Comparison of ENCODE assay signal across 25 cellular contexts in genomic region chr16:25855818-25856217, GRCh38.
A peak's percentile ranks its signal among the peaks of the same experiment; 100 is the strongest.
DNase-seq lines count a peak whose midpoint lies in the region; ATAC-seq, FAIRE-seq and TF ChIP-seq lines count a peak whose summit lies in the region.
"Had no signal": no experiment of that assay in that cellular context is flagged by ENCODE, and none has a peak within 500 bp of the region (broad histone marks: within the 10 kb centered on the region; RNA-seq: fewer than 3 reads in every experiment).

No MANE protein-coding gene starts in this region.

- no peak overlapping the region for H3T11ph ChIP-seq in H9 (ENCODE audit: low read length)

- H2BK120ac ChIP-seq in H9 (ENCODE audit: low read depth, low read length, poor library complexity, severe bottlenecking), result no peak overlapping the region
- no peak overlapping the region for H2BK120ac ChIP-seq in H1 (replicated peaks; ENCODE audit: low read depth, low read length)
- peak overlapping the region; percentile 51 for H2BK120ac ChIP-seq in mesendoderm (ENCODE audit: low read depth, low read length)

- H2AK5ac ChIP-seq in H9 (ENCODE audit: insufficient read length, low read length) (no peak overlapping the region), H1 (ENCODE audit: low read depth, low read length) (no peak overlapping the region; the same call in 1 of the 2 replicates), mesendoderm (ENCODE audit: low read length) (peak overlapping the region; percentile 98)

- no CpG with 5 or more reads among the region's 2 CpGs for WGBS in H9 (ENCODE audit: extremely low coverage, insufficient read length, low lambda C conversion rate)
- 9% methylated on average over 2 of the region's 2 CpGs; no CpG with 5 or more reads in 1 of the 2 experiments for WGBS in H1 (ENCODE audit: extremely low coverage in 1 of 2, insufficient coverage in 1 of 2, insufficient read length in 1 of 2, insufficient replicate concordance in 2 of 2, low coverage in 1 of 2, low lambda C conversion rate in 2 of 2, missing lambda C conversion rate in 1 of 2), 2 experiments
- WGBS in iPS DF 6.9 (ENCODE audit: insufficient coverage, insufficient read length), result no CpG with 5 or more reads among the region's 2 CpGs
- WGBS in mesendoderm (ENCODE audit: extremely low coverage, insufficient coverage, low lambda C conversion rate), result no CpG with 5 or more reads among the region's 2 CpGs

- no peak overlapping the region for H2AFZ ChIP-seq in H9 (ENCODE audit: low read length)
- no peak overlapping the region for H2AFZ ChIP-seq in H1 (ENCODE audit: low read length)

- H3K27ac ChIP-seq in H9 (ENCODE audit: insufficient read length, low read depth, low read length) (peak overlapping the region; percentile 92), H1 (ENCODE audit: low read depth, low read length) (peak overlapping the region; percentile 70; the same call in 1 of the 2 replicates), iPS DF 6.9 (ENCODE audit: low read length) (no peak overlapping the region), mesendoderm (ENCODE audit: low read depth, low read length) (peak overlapping the region; percentile 93)
- H3K27ac ChIP-seq: BLaER1, RWPE1 had no signal

- H3K4ac ChIP-seq in H9 (ENCODE audit: low read depth, low read length), result no peak overlapping the region
- no peak overlapping the region for H3K4ac ChIP-seq in H1 (replicated peaks; ENCODE audit: insufficient read length, low read depth, low read length)
- peak overlapping the region; percentile 72 for H3K4ac ChIP-seq in mesendoderm (ENCODE audit: low read depth, low read length)

- no peak overlapping the region for H4K8ac ChIP-seq in H9 (replicated peaks; ENCODE audit: insufficient read length, low read depth, low read length)
- no peak overlapping the region for H4K8ac ChIP-seq in H1 (ENCODE audit: extremely low read depth, insufficient read depth, low read length)
- no peak overlapping the region for H4K8ac ChIP-seq in mesendoderm (ENCODE audit: low read depth, low read length)

- H3K18ac ChIP-seq in H9 (ENCODE audit: insufficient read length, low read depth, low read length) (no peak overlapping the region), H1 (ENCODE audit: extremely low read depth, low read length) (peak overlapping the region; percentile 75; the same call in 1 of the 2 replicates), mesendoderm (ENCODE audit: low read length) (peak overlapping the region; percentile 76)

- DNase-seq in H9, result peak; percentile 73
- peak in 1 of 2 experiments; percentile 50 for DNase-seq in H1 (ENCODE audit: low read depth in 1 of 2, low spot score in 2 of 2)
- peak; percentile 72 for DNase-seq in iPS DF 6.9 (ENCODE audit: low read depth, low spot score)
- peak; percentile 94 for DNase-seq in mesendoderm
- no peak for DNase-seq in stimulated activated naive B cell treated with anti-CD40 and anti-IgM and Interleukin-4, amounts not matched to agents 10 μg/mL and 1 μg/mL and 100 μg/mL, for 72 hours
- DNase-seq in SKM-1 treated with dmso at 0.1 percent for 144 hours (lab: John Stamatoyannopoulos, UW; ENCODE audit: unreplicated experiment), result no peak
- no peak for DNase-seq in endothelial cell (ENCODE audit: low spot score)
- DNase-seq: CD4-positive, CD25-positive, alpha-beta regulatory T cell; GDM1; GOT3; IMR-90; KG1; MG63; NCI-H1105 treated with DMSO at 0.1 percent for 48 hours; NCI-H146; NCI-H2081; NCI-H2227 treated with DMSO at 0.1 percent for 48 hours; NCI-H526 treated with DMSO at 0.1 percent for 48 hours; SHP77 had no signal

- TF ChIP-seq POLR2A in H1 (IDR thresholded peaks at IDR 0.05; ENCODE audit: control extremely low read depth in 1 of 2, low read depth in 2 of 2, low read length in 2 of 2), result no peak

- H3K27me3 ChIP-seq in H9 (ENCODE audit: insufficient read depth, low read length) (no peaks in the 10 kb centered on the region), H1 (replicated peaks in 1 of 4; ENCODE audit: control insufficient read depth in 3 of 4, extremely low read depth in 1 of 4, insufficient read depth in 3 of 4, low read length in 3 of 4) (no peaks in the 10 kb centered on the region), iPS DF 6.9 (ENCODE audit: control insufficient read depth, insufficient read depth, low read length) (no peaks in the 10 kb centered on the region), mesendoderm (ENCODE audit: insufficient read depth, low read length, poor library complexity) (no peaks in the 10 kb centered on the region)
- H3K27me3 ChIP-seq: BLaER1, MG63 had no signal

- H3K4me3 ChIP-seq in H1 (ENCODE audit: extremely low read depth in 1 of 4, insufficient read depth in 2 of 4, low read depth in 3 of 4, low read length in 4 of 4) (peak overlapping the region in 1 of 4 experiments; percentile 50; a peak in 4 of 8 replicates), iPS DF 6.9 (ENCODE audit: low read length) (no peak overlapping the region), mesendoderm (ENCODE audit: low read length) (no peak overlapping the region)
- H3K4me3 ChIP-seq: BLaER1, GM12878, MG63 had no signal

- peak in 1 of 2 experiments; percentile 68; a peak in 1 of 3 replicates for TF ChIP-seq EP300 in H1 (IDR thresholded peaks at IDR 0.05; ENCODE audit: borderline replicate concordance in 1 of 2, low read depth in 2 of 2, low read length in 2 of 2)

- H2BK12ac ChIP-seq in H9 (ENCODE audit: insufficient read length, low read depth, low read length) (peak overlapping the region; percentile 57), H1 (ENCODE audit: low read depth, low read length) (peak overlapping the region; percentile 88; the same call in 1 of the 2 replicates)

- FAIRE-seq in H1 (lab: Jason Lieb, UNC), result peak; percentile 96
- FAIRE-seq: A204.1, GM12878 had no signal

- H3K4me3 Mint-ChIP-seq in H9 (peak overlapping the region; percentile 31 to 32; a peak in 3 of 5 replicates), endothelial cell (ENCODE audit: unreplicated experiment) (no peak overlapping the region)
- no peak overlapping the region for H3K4me3 Mint-ChIP-seq in stimulated activated naive B cell treated with anti-CD40 and anti-IgM and Interleukin-4, amounts not matched to agents 10 μg/mL and 1 μg/mL and 100 μg/mL, for 72 hours
- no peak overlapping the region for H3K4me3 Mint-ChIP-seq in stimulated activated memory B cell treated with anti-CD40 and anti-IgM and Interleukin-4, amounts not matched to agents 10 μg/mL and 1 μg/mL and 100 μg/mL, for 72 hours
- H3K4me3 Mint-ChIP-seq: CD4-positive, CD25-positive, alpha-beta regulatory T cell had no signal

- H4K20me1 ChIP-seq in H9 (ENCODE audit: control insufficient read depth, insufficient read depth, insufficient read length) (no peaks in the 10 kb centered on the region), H1 (replicated peaks in 1 of 2; ENCODE audit: control insufficient read depth in 1 of 2, insufficient read depth in 2 of 2, low read length in 2 of 2) (no peaks in the 10 kb centered on the region)
- H4K20me1 ChIP-seq: BLaER1 had no signal

- H3K23ac ChIP-seq in H9 (ENCODE audit: insufficient read length, low read depth, low read length), result no peak overlapping the region
- H3K23ac ChIP-seq in H1 (ENCODE audit: insufficient read length), result no peak overlapping the region
- no peak overlapping the region for H3K23ac ChIP-seq in mesendoderm (ENCODE audit: low read length)

- H3K27me3 Mint-ChIP-seq in H9 (ENCODE audit: low read depth) (no peaks in the 10 kb centered on the region), endothelial cell (ENCODE audit: unreplicated experiment) (no peaks in the 10 kb centered on the region)
- peaks cover 31 to 33% of the 10 kb centered on the region in 2 donors for H3K27me3 Mint-ChIP-seq in stimulated activated naive B cell treated with anti-CD40 and anti-IgM and Interleukin-4, amounts not matched to agents 10 μg/mL and 1 μg/mL and 100 μg/mL, for 72 hours
- peaks cover 38% of the 10 kb centered on the region for H3K27me3 Mint-ChIP-seq in stimulated activated memory B cell treated with anti-CD40 and anti-IgM and Interleukin-4, amounts not matched to agents 10 μg/mL and 1 μg/mL and 100 μg/mL, for 72 hours

- peaks cover 0 to 8% (median 0%) of the 10 kb centered on the region in 3 experiments; a peak in 1 of 7 replicates for H3K36me3 Mint-ChIP-seq in H9 (ENCODE audit: insufficient read depth in 1 of 3, low read depth in 3 of 3)
- no peaks in the 10 kb centered on the region for H3K36me3 Mint-ChIP-seq in stimulated activated naive B cell treated with anti-CD40 and anti-IgM and Interleukin-4, amounts not matched to agents 10 μg/mL and 1 μg/mL and 100 μg/mL, for 72 hours
- H3K36me3 Mint-ChIP-seq in stimulated activated memory B cell treated with anti-CD40 and anti-IgM and Interleukin-4, amounts not matched to agents 10 μg/mL and 1 μg/mL and 100 μg/mL, for 72 hours, result no peaks in the 10 kb centered on the region
- H3K36me3 Mint-ChIP-seq in endothelial cell (ENCODE audit: low read depth, unreplicated experiment), result peaks cover 3% of the 10 kb centered on the region
- H3K36me3 Mint-ChIP-seq: CD4-positive, CD25-positive, alpha-beta regulatory T cell had no signal

- H2BK15ac ChIP-seq in H9 (ENCODE audit: low read depth, low read length) (no peak overlapping the region), H1 (ENCODE audit: low read length) (no peak overlapping the region), mesendoderm (replicated peaks; ENCODE audit: low read depth) (no peak overlapping the region)

- TF ChIP-seq CTCF in H9 (conservative IDR thresholded peaks at IDR 0.05), result peak; percentile 25; the same call in 2 of the 3 replicates
- TF ChIP-seq CTCF in H1 (IDR thresholded peaks at IDR 0.05; ENCODE audit: control extremely low read depth in 1 of 3, insufficient read depth in 1 of 3, low read depth in 1 of 3, low read length in 3 of 3), result no peak
- no peak for TF ChIP-seq CTCF in endothelial cell (IDR thresholded peaks at IDR 0.05; ENCODE audit: unreplicated experiment)

- H3K4me1 Mint-ChIP-seq in H9 (peaks cover 51 to 56% of the 10 kb centered on the region in 2 experiments), endothelial cell (ENCODE audit: unreplicated experiment) (peaks cover 5% of the 10 kb centered on the region)
- H3K4me1 Mint-ChIP-seq in stimulated activated naive B cell treated with anti-CD40 and anti-IgM and Interleukin-4, amounts not matched to agents 10 μg/mL and 1 μg/mL and 100 μg/mL, for 72 hours, result no peaks in the 10 kb centered on the region
- no peaks in the 10 kb centered on the region for H3K4me1 Mint-ChIP-seq in stimulated activated memory B cell treated with anti-CD40 and anti-IgM and Interleukin-4, amounts not matched to agents 10 μg/mL and 1 μg/mL and 100 μg/mL, for 72 hours

- no peak; a peak in 1 of 4 replicates for TF ChIP-seq RAD21 in H1 (IDR thresholded peaks at IDR 0.05 in 1 of 2, conservative IDR thresholded peaks at IDR 0.05 in 1 of 2; ENCODE audit: low read depth in 2 of 2, low read length in 2 of 2)

- H3K14ac ChIP-seq in H9 (ENCODE audit: insufficient read depth, low read length), result no peak overlapping the region
- H3K14ac ChIP-seq in H1 (ENCODE audit: insufficient read length), result no peak overlapping the region

- POLR2A ChIA-PET in H1 (lab: Charles Lee; ENCODE audit: partially characterized antibody), result interaction anchor here (0.7 to 2.3 kb wide), 11 partner anchors 13 to 196 kb away, joined by 3 to 8 read pairs (median 3); no protein-coding TSS in a partner anchor

- H3K56ac ChIP-seq in H9 (ENCODE audit: insufficient read length, low read depth, low read length), result no peak overlapping the region
- H3K56ac ChIP-seq in H1 (replicated peaks; ENCODE audit: insufficient read length, low read depth, low read length), result no peak overlapping the region
- H3K56ac ChIP-seq in mesendoderm (ENCODE audit: low read length), result peak overlapping the region; percentile 88

- H2BK20ac ChIP-seq in H9 (ENCODE audit: low read depth, low read length, poor library complexity, severe bottlenecking), result no peak overlapping the region
- H2BK20ac ChIP-seq in H1 (ENCODE audit: low read length), result peak overlapping the region; percentile 94; the same call in 1 of the 2 replicates

- H4K5ac ChIP-seq in H9 (ENCODE audit: insufficient read length, low read depth, low read length) (no peak overlapping the region), H1 (ENCODE audit: insufficient read length, low read depth, low read length) (no peak overlapping the region), mesendoderm (ENCODE audit: low read length) (no peak overlapping the region)

- H3K9me3 Mint-ChIP-seq in H9 (no peaks in the 10 kb centered on the region; a peak in 1 of 5 replicates), endothelial cell (ENCODE audit: unreplicated experiment) (no peaks in the 10 kb centered on the region)
- H3K9me3 Mint-ChIP-seq in stimulated activated naive B cell treated with anti-CD40 and anti-IgM and Interleukin-4, amounts not matched to agents 10 μg/mL and 1 μg/mL and 100 μg/mL, for 72 hours, result peaks cover 4 to 8% of the 10 kb centered on the region in 2 donors
- peaks cover 3% of the 10 kb centered on the region for H3K9me3 Mint-ChIP-seq in stimulated activated memory B cell treated with anti-CD40 and anti-IgM and Interleukin-4, amounts not matched to agents 10 μg/mL and 1 μg/mL and 100 μg/mL, for 72 hours

- ATAC-seq in stimulated activated naive B cell treated with anti-CD40 and anti-IgM and Interleukin-4, amounts not matched to agents 10 μg/mL and 1 μg/mL and 100 μg/mL, for 72 hours (replicated peaks), result no peak
- ATAC-seq in stimulated activated memory B cell treated with anti-CD40 and anti-IgM and Interleukin-4, amounts not matched to agents 10 μg/mL and 1 μg/mL and 100 μg/mL, for 72 hours, result no peak
- ATAC-seq: GM12878, Panc1 had no signal

- H3K4me1 ChIP-seq in H9 (ENCODE audit: insufficient read depth, low read length) (peaks cover 17% of the 10 kb centered on the region), H1 (replicated peaks in 1 of 4; ENCODE audit: control insufficient read depth in 3 of 4, insufficient read depth in 4 of 4, low read length in 3 of 4) (peaks cover 14 to 21% (median 18%) of the 10 kb centered on the region in 4 experiments), iPS DF 6.9 (ENCODE audit: control insufficient read depth, insufficient read depth, low read length) (peaks cover 6% of the 10 kb centered on the region; the same call in 1 of the 2 replicates), mesendoderm (ENCODE audit: control insufficient read depth, low read depth, low read length) (peaks cover 12% of the 10 kb centered on the region)
- H3K4me1 ChIP-seq: BLaER1 had no signal

- H3K9me3 ChIP-seq in H9 (ENCODE audit: control insufficient read depth, low read depth, low read length) (no peaks in the 10 kb centered on the region), H1 (ENCODE audit: insufficient read depth in 2 of 2, low read depth in 1 of 2, low read length in 1 of 2) (no peaks in the 10 kb centered on the region; a peak in 1 of 4 replicates), iPS DF 6.9 (ENCODE audit: control insufficient read depth, insufficient read depth, low read length) (no peaks in the 10 kb centered on the region)
- H3K9me3 ChIP-seq: MG63 had no signal

- H2BK5ac ChIP-seq in H9 (ENCODE audit: insufficient read length, low read length) (no peak overlapping the region), H1 (ENCODE audit: low read depth, low read length) (peak overlapping the region; percentile 98), mesendoderm (ENCODE audit: low read length) (peak overlapping the region; percentile 100)

- H3K9ac ChIP-seq in H9 (ENCODE audit: extremely low read depth, insufficient read length, low read length), result no peak overlapping the region
- peak overlapping the region in 1 of 4 experiments; percentile 16; a peak in 2 of 7 replicates for H3K9ac ChIP-seq in H1 (replicated peaks in 1 of 4; ENCODE audit: extremely low read depth in 1 of 4, low read depth in 3 of 4, low read length in 3 of 4)
- peak overlapping the region; percentile 47 for H3K9ac ChIP-seq in mesendoderm (ENCODE audit: low read length)
- H3K9ac ChIP-seq: BLaER1 had no signal

- H3K27ac Mint-ChIP-seq in H9, result peak overlapping the region; percentile 20 to 97 (median 96)
- no peak overlapping the region for H3K27ac Mint-ChIP-seq in stimulated activated naive B cell treated with anti-CD40 and anti-IgM and Interleukin-4, amounts not matched to agents 10 μg/mL and 1 μg/mL and 100 μg/mL, for 72 hours
- no peak overlapping the region for H3K27ac Mint-ChIP-seq in stimulated activated memory B cell treated with anti-CD40 and anti-IgM and Interleukin-4, amounts not matched to agents 10 μg/mL and 1 μg/mL and 100 μg/mL, for 72 hours
- H3K27ac Mint-ChIP-seq in endothelial cell (ENCODE audit: unreplicated experiment), result no peak overlapping the region
- H3K27ac Mint-ChIP-seq: CD4-positive, CD25-positive, alpha-beta regulatory T cell had no signal

- H3K23me2 ChIP-seq in H9 (ENCODE audit: insufficient read length, low read depth, low read length, poor library complexity, severe bottlenecking), result no peaks in the 10 kb centered on the region
- no peaks in the 10 kb centered on the region for H3K23me2 ChIP-seq in H1 (ENCODE audit: low read depth, low read length)

- H3K79me1 ChIP-seq in H9 (ENCODE audit: insufficient read depth, low read depth, low read length, poor library complexity, severe bottlenecking), result no peaks in the 10 kb centered on the region
- no peaks in the 10 kb centered on the region for H3K79me1 ChIP-seq in H1 (ENCODE audit: low read depth, low read length)
- no peaks in the 10 kb centered on the region for H3K79me1 ChIP-seq in mesendoderm (ENCODE audit: low read length)

- H4K91ac ChIP-seq in H9 (ENCODE audit: insufficient read length, low read depth, low read length), result no peak overlapping the region
- H4K91ac ChIP-seq in H1 (replicated peaks; ENCODE audit: insufficient read length, low read length), result no peak overlapping the region

- H3K36me3 ChIP-seq in H1 (ENCODE audit: control insufficient read depth in 2 of 4, insufficient read depth in 4 of 4, low read length in 3 of 4) (no peaks in the 10 kb centered on the region), iPS DF 6.9 (ENCODE audit: control insufficient read depth, insufficient read depth, low read length) (no peaks in the 10 kb centered on the region), mesendoderm (ENCODE audit: control insufficient read depth, insufficient read depth, low read length) (no peaks in the 10 kb centered on the region)
- H3K36me3 ChIP-seq: BLaER1, MG63 had no signal

- CTCF ChIA-PET in H1 (lab: Charles Lee; ENCODE audit: partially characterized antibody), result no interaction called here

- peak overlapping the region; percentile 34 for H3K4me2 ChIP-seq in H9 (ENCODE audit: insufficient read depth, insufficient read length, low read length)
- H3K4me2 ChIP-seq in H1 (ENCODE audit: insufficient read depth in 1 of 2, low read depth in 2 of 2, low read length in 2 of 2), result peak overlapping the region; percentile 62 to 73
- H3K4me2 ChIP-seq in mesendoderm (ENCODE audit: low read length), result no peak overlapping the region
- H3K4me2 ChIP-seq: BLaER1 had no signal

- no peaks in the 10 kb centered on the region for H3K79me2 ChIP-seq in H9 (ENCODE audit: insufficient read depth, low read length)
- H3K79me2 ChIP-seq in H1 (ENCODE audit: control insufficient read depth in 1 of 2, insufficient read depth in 2 of 2, low read length in 2 of 2), result 0 out of 4 replicates have a peak, but pooled peaks cover 0 to 4% of the 10 kb centered on the region in 2 experiments
- no peaks in the 10 kb centered on the region for H3K79me2 ChIP-seq in mesendoderm (ENCODE audit: control insufficient read depth, insufficient read depth, low read length)

Comparison
In these comparisons a context has a peak if more than half of its experiments do, and no peak if none do; other contexts are left out.
1. DNase-seq: peak in H9 (single experiment), iPS DF 6.9 (single experiment) and mesendoderm (single experiment); none in stimulated activated naive B cell treated with anti-CD40 and anti-IgM and Interleukin-4, amounts not matched to agents 10 μg/mL and 1 μg/mL and 100 μg/mL, for 72 hours (single experiment), SKM-1 treated with dmso at 0.1 percent for 144 hours (single experiment) and endothelial cell (single experiment).
2. H3K27ac Mint-ChIP-seq: peak in H9 (3 of 3); none in stimulated activated naive B cell treated with anti-CD40 and anti-IgM and Interleukin-4, amounts not matched to agents 10 μg/mL and 1 μg/mL and 100 μg/mL, for 72 hours (single experiment), stimulated activated memory B cell treated with anti-CD40 and anti-IgM and Interleukin-4, amounts not matched to agents 10 μg/mL and 1 μg/mL and 100 μg/mL, for 72 hours (single experiment) and endothelial cell (single experiment).
3. H3K4me3 Mint-ChIP-seq: peak in H9 (2 of 2); none in stimulated activated naive B cell treated with anti-CD40 and anti-IgM and Interleukin-4, amounts not matched to agents 10 μg/mL and 1 μg/mL and 100 μg/mL, for 72 hours (0 of 2), stimulated activated memory B cell treated with anti-CD40 and anti-IgM and Interleukin-4, amounts not matched to agents 10 μg/mL and 1 μg/mL and 100 μg/mL, for 72 hours (single experiment) and endothelial cell (single experiment).